7 cellular contexts compared by ENCODE assay signal in the genomic region with DNA sequence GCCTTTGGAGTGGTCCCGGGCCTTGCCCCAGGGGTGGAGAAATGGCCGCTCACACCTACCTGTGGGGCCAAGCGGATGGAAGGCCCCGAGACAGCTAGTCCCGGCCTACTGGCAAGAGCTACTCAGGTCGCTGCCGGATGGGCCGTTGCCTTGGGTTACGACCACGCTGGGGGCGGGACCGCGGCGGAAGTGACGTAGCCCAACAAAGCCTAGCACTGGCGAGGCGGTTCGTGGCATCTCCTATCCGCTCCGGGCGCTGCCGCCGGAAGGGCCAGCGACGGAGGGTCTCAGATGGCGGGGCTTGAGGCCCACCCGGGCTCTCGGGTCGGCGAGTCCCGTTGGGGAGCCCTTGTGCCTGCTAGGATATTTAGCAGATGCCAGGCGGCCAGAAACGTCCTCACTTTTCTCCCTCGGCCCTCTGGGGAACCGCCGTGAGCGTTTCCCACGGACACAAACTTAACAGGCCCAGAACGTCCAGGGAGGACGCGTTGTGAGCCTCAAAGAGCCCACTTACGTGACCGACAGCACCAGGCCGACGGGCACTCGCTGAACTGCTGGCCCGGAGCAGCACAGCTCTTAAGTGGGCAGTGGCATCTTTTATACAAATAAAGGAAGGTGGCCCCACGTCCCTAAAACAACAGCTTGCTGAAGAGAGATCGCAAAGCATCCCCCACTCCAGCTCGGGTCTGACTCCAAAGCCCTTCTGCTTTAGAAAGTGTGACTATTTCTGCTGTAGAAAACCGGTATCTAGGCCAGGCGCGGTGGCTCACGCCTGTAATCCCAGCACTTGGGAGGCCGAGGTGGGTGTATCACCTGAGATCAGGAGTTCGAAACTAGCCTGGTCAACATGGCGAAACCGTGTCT.
DNase-seq lines count a peak whose midpoint lies in the region; ATAC-seq lines count a peak whose summit lies in the region.

A gene with protein sequence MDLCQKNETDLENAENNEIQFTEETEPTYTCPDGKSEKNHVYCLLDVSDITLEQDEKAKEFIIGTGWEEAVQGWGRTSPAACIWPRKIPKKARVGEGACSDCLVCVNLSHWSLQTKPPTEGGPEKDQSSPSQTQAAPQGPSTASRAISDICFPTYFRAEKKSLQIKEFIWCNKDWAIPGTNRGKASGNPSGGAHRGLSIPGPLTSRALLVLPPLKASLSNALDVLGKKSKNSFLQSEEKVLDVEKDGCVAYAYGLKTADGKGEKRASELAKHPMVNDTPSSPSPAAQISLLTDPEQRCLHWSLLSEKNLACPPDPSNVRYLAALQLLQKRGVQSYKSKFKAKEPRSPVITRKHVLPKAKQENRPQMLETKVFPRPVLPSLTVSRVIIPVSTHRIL (minus strand): TSS at position 162 of the 864 bp plus-strand sequence. CDS start 13,283 bp downstream, outside the sequence.

- ATAC-seq in GM18511 (IDR thresholded peaks at IDR 0.05; ENCODE audit: unreplicated experiment) = peak; percentile 95
- ATAC-seq in HG02981 (IDR thresholded peaks at IDR 0.05; ENCODE audit: unreplicated experiment) = peak; percentile 94

- DNase-seq in NCI-H2029 (lab: John Stamatoyannopoulos, UW) (peak; percentile 81), T-helper 9 cell (peak; percentile 94), astrocyte of the hippocampus (ENCODE audit: low read depth, low spot score) (peak; percentile 99), hypothalamus (lab: John Stamatoyannopoulos, UW) (peak; percentile 84 to 100 (median 97)), retina (peak; percentile 99)

Comparison
In these comparisons a context has a peak if more than half of its experiments do, and no peak if none do; other contexts are left out.
1. Peak in every context shown above with its lines: DNase-seq and ATAC-seq.